ENCODE assay signal across 8 cellular contexts in the genomic region with DNA sequence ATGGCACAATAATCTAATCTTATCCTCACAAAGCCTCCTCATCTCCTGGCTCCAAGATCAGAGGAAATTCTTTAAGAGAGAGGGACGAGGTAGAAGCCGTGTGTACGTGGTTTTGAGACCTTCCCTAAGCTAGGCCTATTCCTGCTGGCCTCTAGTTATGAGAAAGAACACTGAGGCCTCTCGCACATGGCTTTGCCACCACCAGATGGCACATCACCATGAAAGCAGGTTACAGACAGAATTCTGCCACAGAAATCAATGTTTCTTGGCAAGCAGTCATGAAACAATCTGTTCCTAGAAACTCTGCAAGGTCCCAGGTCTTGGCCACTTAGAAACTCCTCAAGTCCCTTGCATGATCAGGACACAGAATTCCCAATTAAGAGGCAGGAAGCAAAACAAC.
DNase-seq lines count a peak whose midpoint lies in the region; ATAC-seq, FAIRE-seq and TF ChIP-seq lines count a peak whose summit lies in the region.
"Had no signal": no experiment of that assay in that cellular context is flagged by ENCODE, and none has a peak within 500 bp of the region (broad histone marks: within the 10 kb centered on the region; RNA-seq: fewer than 3 reads in every experiment).

No MANE protein-coding gene starts in this region.

- TF ChIP-seq CTCF in fibroblast of the aortic adventitia (IDR thresholded peaks at IDR 0.05; ENCODE audit: insufficient read depth, low read length) (peak; percentile 60), tibial nerve (IDR thresholded peaks at IDR 0.05) (no peak)

- no peaks in the 10 kb centered on the region for H3K4me1 Mint-ChIP-seq in CD4-positive, alpha-beta memory T cell

- TF ChIP-seq POLR2A in tibial nerve (IDR thresholded peaks at IDR 0.05) = no peak

- ATAC-seq in GM19438 (IDR thresholded peaks at IDR 0.05; ENCODE audit: low read depth, unreplicated experiment) = peak; percentile 74

- H3K4me3 ChIP-seq in fibroblast of the aortic adventitia (ENCODE audit: low read depth, low read length) = no peak overlapping the region
- no peak overlapping the region for H3K4me3 ChIP-seq in small intestine (ENCODE audit: low read depth in 1 of 2, low read length in 2 of 2)
- H3K4me3 ChIP-seq in tibial nerve = no peak overlapping the region
- no peak overlapping the region for H3K4me3 ChIP-seq in CD4-positive, alpha-beta memory T cell (ENCODE audit: low read length in 2 of 2)

- DNase-seq in NCI-H748 (lab: John Stamatoyannopoulos, UW; ENCODE audit: unreplicated experiment) = peak; percentile 84
- DNase-seq in fibroblast of the aortic adventitia (ENCODE audit: low read depth) = peak; percentile 55
- DNase-seq in small intestine = peak; percentile 37
- no peak for DNase-seq in activated CD8-positive, alpha-beta memory T cell treated with anti-CD3 and anti-CD28 coated beads for 24 hours
- DNase-seq in tibial nerve (ENCODE audit: low spot score in 2 of 2) = no peak
- DNase-seq in CD4-positive, alpha-beta memory T cell = no peak

- TF ChIP-seq EP300 in tibial nerve (IDR thresholded peaks at IDR 0.05) = no peak

- H3K4me1 ChIP-seq in small intestine (ENCODE audit: control insufficient read depth in 2 of 2, insufficient read depth in 1 of 2, low read depth in 1 of 2, low read length in 1 of 2) = no peaks in the 10 kb centered on the region
- no peaks in the 10 kb centered on the region for H3K4me1 ChIP-seq in tibial nerve
- no peaks in the 10 kb centered on the region for H3K4me1 ChIP-seq in CD4-positive, alpha-beta memory T cell (ENCODE audit: insufficient read depth, low read length)

- H3K9me3 ChIP-seq in small intestine (ENCODE audit: control insufficient read depth, low read depth) = no peaks in the 10 kb centered on the region
- peaks cover 0 to 16% (median 0%) of the 10 kb centered on the region in 4 donors for H3K9me3 ChIP-seq in tibial nerve
- no peaks in the 10 kb centered on the region for H3K9me3 ChIP-seq in CD4-positive, alpha-beta memory T cell (ENCODE audit: control insufficient read depth in 1 of 2, low read length in 2 of 2)

- H3K36me3 Mint-ChIP-seq in CD4-positive, alpha-beta memory T cell = no peaks in the 10 kb centered on the region

- CTCF ChIA-PET in CD4-positive, alpha-beta memory T cell (lab: Charles Lee; ENCODE audit: partially characterized antibody) = no interaction called here

- POLR2A ChIA-PET in CD4-positive, alpha-beta memory T cell (lab: Charles Lee; ENCODE audit: partially characterized antibody) = no interaction called here

- peaks cover 0 to 7% (median 4%) of the 10 kb centered on the region in 8 donors for H3K9me3 Mint-ChIP-seq in CD4-positive, alpha-beta memory T cell

- H3K27me3 ChIP-seq in small intestine (ENCODE audit: control insufficient read depth in 2 of 2, insufficient read depth in 2 of 2, low read length in 2 of 2) = no peaks in the 10 kb centered on the region
- no peaks in the 10 kb centered on the region for H3K27me3 ChIP-seq in tibial nerve
- no peaks in the 10 kb centered on the region for H3K27me3 ChIP-seq in CD4-positive, alpha-beta memory T cell (ENCODE audit: insufficient read depth, low read length)

- WGBS in small intestine, 3 donors = 17 to 42% (median 20%) methylated on average over 4 of the region's 4 CpGs
- WGBS in tibial nerve, 2 donors = 65 to 72% methylated on average over 4 of the region's 4 CpGs

- H3K27me3 Mint-ChIP-seq in CD4-positive, alpha-beta memory T cell = no peaks in the 10 kb centered on the region

- no peak for FAIRE-seq in small intestine (lab: Jason Lieb, UNC)

- no peak overlapping the region for H3K27ac ChIP-seq in small intestine (ENCODE audit: low read depth in 1 of 2, low read length in 1 of 2)
- no peak overlapping the region for H3K27ac ChIP-seq in tibial nerve
- H3K27ac ChIP-seq in CD4-positive, alpha-beta memory T cell (ENCODE audit: low read depth, low read length) = no peak overlapping the region
- H3K27ac ChIP-seq: epithelial cell of prostate had no signal

- intact Hi-C loops in CD4-positive, alpha-beta memory T cell (cut with micrococcal nuclease) = no loop called here

- no peak overlapping the region for H3K27ac Mint-ChIP-seq in CD4-positive, alpha-beta memory T cell

- no peak overlapping the region for H3K4me3 Mint-ChIP-seq in CD4-positive, alpha-beta memory T cell

- H3K36me3 ChIP-seq in small intestine (ENCODE audit: control insufficient read depth in 2 of 2, insufficient read depth in 2 of 2, low read length in 2 of 2) = no peaks in the 10 kb centered on the region
- H3K36me3 ChIP-seq in tibial nerve = no peaks in the 10 kb centered on the region
- no peaks in the 10 kb centered on the region for H3K36me3 ChIP-seq in CD4-positive, alpha-beta memory T cell (ENCODE audit: insufficient read depth, low read length)

Comparison
In these comparisons a context has a peak if more than half of its experiments do, and no peak if none do; other contexts are left out.
1. DNase-seq: peak in NCI-H748 (single experiment), fibroblast of the aortic adventitia (single experiment) and small intestine (single experiment); none in activated CD8-positive, alpha-beta memory T cell treated with anti-CD3 and anti-CD28 coated beads for 24 hours (single experiment), tibial nerve (0 of 2) and CD4-positive, alpha-beta memory T cell (0 of 5).